In the genomic region with DNA sequence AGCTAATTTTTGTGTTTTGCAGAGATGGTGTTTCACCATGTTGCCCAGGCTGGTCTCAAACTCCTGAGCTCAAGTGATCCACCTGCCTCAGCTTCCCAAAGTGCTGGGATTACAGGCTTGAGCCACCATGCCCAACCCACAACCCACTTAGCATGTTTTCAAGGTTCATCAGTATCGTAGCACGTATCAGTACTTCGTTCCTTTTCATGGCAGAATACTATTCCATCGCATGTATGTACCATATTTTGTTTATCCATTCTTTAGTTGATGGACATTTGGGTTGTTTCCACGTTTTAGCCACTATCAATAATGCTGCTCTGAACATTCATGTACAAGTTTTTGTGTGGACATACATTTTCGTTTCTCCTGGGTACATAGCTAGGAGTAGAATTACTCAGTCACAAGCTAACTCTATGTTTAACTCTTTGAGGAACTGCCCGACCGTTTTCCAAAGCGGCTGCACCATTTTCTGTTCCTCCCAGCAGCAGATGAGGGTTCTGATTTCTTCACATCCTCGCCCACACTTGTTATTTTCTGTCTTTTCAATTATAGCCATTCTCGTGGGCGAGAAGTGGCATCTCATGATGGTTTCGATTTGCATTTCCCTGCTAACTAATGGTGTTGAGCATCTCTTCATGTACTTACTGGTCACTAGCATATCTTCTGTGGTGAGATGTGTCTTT, we compare ENCODE assay signal across 15 cellular contexts.
"Had no signal": no experiment of that assay in that cellular context is flagged by ENCODE, and none has a peak within 500 bp of the region (broad histone marks: within the 10 kb centered on the region; RNA-seq: fewer than 3 reads in every experiment).

No MANE protein-coding gene starts in this region.

- H3K4me1 ChIP-seq: ascending aorta, transverse colon had no signal

- ATAC-seq: activated CD8-positive, alpha-beta T cell treated with anti-CD3 and anti-CD28 coated beads for 36 hours; activated naive CD8-positive, alpha-beta T cell treated with anti-CD3 and anti-CD28 coated beads, Interleukin-2, amount 50 U/mL, for 24 hours; esophagus mucosa; left lobe of liver had no signal

- H3K27ac Mint-ChIP-seq: activated B cell treated with CpG ODN at 0.5 μM for 24 hours; activated naive CD8-positive, alpha-beta T cell treated with anti-CD3 and anti-CD28 coated beads, Interleukin-2, amount 50 U/mL, for 24 hours had no signal

- H3K36me3 ChIP-seq: ovary had no signal

- DNase-seq: activated B cell treated with CpG ODN at 0.5 μM for 24 hours; activated CD4-positive, alpha-beta T cell treated with anti-CD3 and anti-CD28 coated beads for 48 hours; activated CD8-positive, alpha-beta T cell treated with anti-CD3 and anti-CD28 coated beads for 36 hours; activated naive CD4-positive, alpha-beta T cell; activated naive CD8-positive, alpha-beta T cell treated with anti-CD3 and anti-CD28 coated beads, Interleukin-2, amount 50 U/mL, for 24 hours; islet precursor cell; midbrain; ovary; stimulated activated CD4-positive, alpha-beta T cell treated with anti-CD3 and anti-CD28 coated beads, Interleukin-1b, Interleukin-23, amount 100 ng/mL, for 48 hours; stimulated activated naive CD4-positive, alpha-beta T cell; transverse colon had no signal

- H3K4me3 ChIP-seq: ascending aorta, ovary, transverse colon had no signal

- H3K27me3 ChIP-seq: ascending aorta, ovary, transverse colon had no signal

- H3K27ac ChIP-seq: ascending aorta, ovary, transverse colon had no signal

- H3K27me3 Mint-ChIP-seq: activated B cell treated with CpG ODN at 0.5 μM for 24 hours; activated CD8-positive, alpha-beta T cell treated with anti-CD3 and anti-CD28 coated beads for 36 hours; activated naive CD8-positive, alpha-beta T cell treated with anti-CD3 and anti-CD28 coated beads, Interleukin-2, amount 50 U/mL, for 24 hours had no signal

- H3K4me1 Mint-ChIP-seq: activated B cell treated with CpG ODN at 0.5 μM for 24 hours, neural crest cell had no signal

- H3K4me3 Mint-ChIP-seq: activated B cell treated with CpG ODN at 0.5 μM for 24 hours; activated CD8-positive, alpha-beta T cell treated with anti-CD3 and anti-CD28 coated beads for 36 hours; activated naive CD8-positive, alpha-beta T cell treated with anti-CD3 and anti-CD28 coated beads, Interleukin-2, amount 50 U/mL, for 24 hours; neural crest cell had no signal
